19 cellular contexts compared by ENCODE assay signal in genomic region chr5:131684595-131684994, GRCh38. TPM values are rescaled to one million over a fixed set of nuclear protein-coding genes. Genes with fewer than 3 reads are reported as not detected.
DNase-seq lines count a peak whose midpoint lies in the region; ATAC-seq, FAIRE-seq and TF ChIP-seq lines count a peak whose summit lies in the region.
"Had no signal": no experiment of that assay in that cellular context is flagged by ENCODE, and none has a peak within 500 bp of the region (broad histone marks: within the 10 kb centered on the region; RNA-seq: fewer than 3 reads in every experiment).

No MANE protein-coding gene starts in this region.

- TF ChIP-seq POLR2A in suprapubic skin (IDR thresholded peaks at IDR 0.05): no peak

- H3K4me1 ChIP-seq in pancreas (peaks cover 0 to 8% (median 6%) of the 10 kb centered on the region in 3 donors), suprapubic skin (peaks cover 4% of the 10 kb centered on the region)
- H3K4me1 ChIP-seq: A549 had no signal

- H3K4me3 ChIP-seq in AG10803 (ENCODE audit: low read length) (no peak overlapping the region), LNCaP clone FGC (ENCODE audit: low read depth, low read length) (no peak overlapping the region), pancreas (no peak overlapping the region), suprapubic skin (no peak overlapping the region)
- H3K4me3 ChIP-seq: A549; BLaER1 treated with 17β-estradiol and CSF1 and Interleukin-3, amounts not matched to agents 10 nM and 100 nM; GM23338 had no signal

- no peaks in the 10 kb centered on the region for H3K9me3 ChIP-seq in pancreas
- H3K9me3 ChIP-seq in suprapubic skin: no peaks in the 10 kb centered on the region
- H3K9me3 ChIP-seq: A549; BLaER1 treated with 17β-estradiol and CSF1 and Interleukin-3, amounts not matched to agents 10 nM and 100 nM had no signal

- no peak for FAIRE-seq in pancreas (lab: Jason Lieb, UNC)
- FAIRE-seq: A549 had no signal

- TF ChIP-seq EP300 in suprapubic skin (IDR thresholded peaks at IDR 0.05): no peak

- DNase-seq in AG10803 (ENCODE audit: low read depth) (peak; percentile 55), LNCaP clone FGC (ENCODE audit: low read depth) (peak; percentile 72), fibroblast of peridontal ligament (ENCODE audit: extremely low read depth) (peak; percentile 8), pancreas (no peak), Kasumi-1 (lab: John Stamatoyannopoulos, UW) (no peak), suprapubic skin (ENCODE audit: low spot score in 2 of 2) (no peak), GM20000 (ENCODE audit: low spot score) (no peak)
- DNase-seq: CD8-positive, alpha-beta T cell; DMS53; HCEC 1CT; MV-4-11; NCI-H1694 treated with DMSO at 0.1 percent for 48 hours; NCI-H510A treated with DMSO at 0.1 percent for 48 hours; NCI-H82; RPMI8226; SHP77 treated with DMSO at 0.1 percent for 48 hours had no signal

- intact Hi-C loops in pancreas (cut with DNase I): no loop called here

- ATAC-seq in pancreas: peak in 3 of 4 donors; percentile 13 to 59 (median 25)
- ATAC-seq: A549; CD8-positive, alpha-beta T cell; GM23338 had no signal

- H3K27me3 ChIP-seq in pancreas (no peaks in the 10 kb centered on the region), suprapubic skin (no peaks in the 10 kb centered on the region)
- H3K27me3 ChIP-seq: BLaER1 treated with 17β-estradiol and CSF1 and Interleukin-3, amounts not matched to agents 10 nM and 100 nM had no signal

- peaks cover 0 to 2% (median 0%) of the 10 kb centered on the region in 3 donors for H3K36me3 ChIP-seq in pancreas
- peaks cover 9% of the 10 kb centered on the region for H3K36me3 ChIP-seq in suprapubic skin

- H3K27ac ChIP-seq in pancreas (no peak overlapping the region), suprapubic skin (no peak overlapping the region)
- H3K27ac ChIP-seq: A549; BLaER1 treated with 17β-estradiol and CSF1 and Interleukin-3, amounts not matched to agents 10 nM and 100 nM had no signal

- TF ChIP-seq CTCF in AG10803 (conservative IDR thresholded peaks at IDR 0.05; ENCODE audit: low read length): no peak
- TF ChIP-seq CTCF in LNCaP clone FGC (IDR thresholded peaks at IDR 0.05; ENCODE audit: control insufficient read depth, extremely low read depth, insufficient read depth): no peak
- TF ChIP-seq CTCF in pancreas (IDR thresholded peaks at IDR 0.05): no peak
- no peak for TF ChIP-seq CTCF in suprapubic skin (IDR thresholded peaks at IDR 0.05)
- no peak for TF ChIP-seq CTCF in GM20000 (IDR thresholded peaks at IDR 0.05; ENCODE audit: extremely low read depth, missing control alignments)

RNA-seq across cellular contexts. Expression of gene RAPGEF6, which starts 49.6 kb away (rescaled TPM):
- total RNA-seq in pancreas: 10 to 100 TPM in 1 of 6 donors, 1 to 10 TPM in 5; 5.3 to 13.2 (median 7.2) TPM
- 1 to 10 TPM; 1.7 to 2.7 TPM for polyA plus RNA-seq in pancreas
- 10 to 100 TPM; 17.8 to 38.3 (median 20.6) TPM for total RNA-seq in suprapubic skin

Comparison
In these comparisons a context has a peak if more than half of its experiments do, and no peak if none do; other contexts are left out.
1. DNase-seq: peak in AG10803 (single experiment), LNCaP clone FGC (single experiment) and fibroblast of peridontal ligament (single experiment); none in pancreas (0 of 6), Kasumi-1 (0 of 2), suprapubic skin (0 of 2) and GM20000 (single experiment).